19 cellular contexts compared by ENCODE assay signal in genomic region chr10:130220251-130221185, GRCh38.
A peak's percentile ranks its signal among the peaks of the same experiment; 100 is the strongest.
DNase-seq lines count a peak whose midpoint lies in the region; ATAC-seq and TF ChIP-seq lines count a peak whose summit lies in the region.
"Had no signal": no experiment of that assay in that cellular context is flagged by ENCODE, and none has a peak within 500 bp of the region (broad histone marks: within the 10 kb centered on the region; RNA-seq: fewer than 3 reads in every experiment).

No MANE protein-coding gene starts in this region.

- H3K27ac Mint-ChIP-seq in osteocyte (ENCODE audit: unreplicated experiment) (no peak overlapping the region), type B pancreatic cell (no peak overlapping the region)
- H3K27ac Mint-ChIP-seq: B cell; CD4-positive, alpha-beta T cell; IgD-negative memory B cell had no signal

- H3K36me3 Mint-ChIP-seq in osteocyte (ENCODE audit: unreplicated experiment), result peaks cover 2% of the 10 kb centered on the region
- no peaks in the 10 kb centered on the region for H3K36me3 Mint-ChIP-seq in type B pancreatic cell

- H3K4me3 Mint-ChIP-seq in osteocyte (ENCODE audit: unreplicated experiment) (no peak overlapping the region), type B pancreatic cell (no peak overlapping the region)
- H3K4me3 Mint-ChIP-seq: B cell; CD4-positive, alpha-beta T cell; IgD-negative memory B cell had no signal

- H3K27me3 Mint-ChIP-seq in osteocyte (ENCODE audit: unreplicated experiment), result no peaks in the 10 kb centered on the region
- H3K27me3 Mint-ChIP-seq in type B pancreatic cell, result no peaks in the 10 kb centered on the region
- H3K27me3 Mint-ChIP-seq: B cell; CD4-positive, alpha-beta T cell; IgD-negative memory B cell had no signal

- DNase-seq in activated effector memory CD4-positive, alpha-beta T cell treated with anti-CD3 and anti-CD28 coated beads, Interleukin-2, amount 50 U/mL, for 16 hours, result peak; percentile 53
- DNase-seq in activated effector memory CD4-positive, alpha-beta T cell treated with Interleukin-2 at 50 U/mL for 16 hours, result no peak
- DNase-seq in coronary artery (ENCODE audit: low spot score), result peak; percentile 55
- peak; percentile 77 for DNase-seq in osteocyte (ENCODE audit: extremely low spot score, unreplicated experiment)
- DNase-seq in type B pancreatic cell (ENCODE audit: extremely low spot score, unreplicated experiment), result peak; percentile 39
- no peak for DNase-seq in COR-L47 (lab: John Stamatoyannopoulos, UW)
- no peak for DNase-seq in amygdala (lab: John Stamatoyannopoulos, UW)
- DNase-seq: 8988T; CD4-positive, alpha-beta T cell; DMS 273 treated with DMSO at 0.1 percent for 48 hours; DMS79 treated with DMSO at 0.1 percent for 48 hours; NCI-H1105 treated with DMSO at 0.1 percent for 48 hours; NCI-H2081; NCI-H2171; NCI-H524 treated with DMSO at 0.1 percent for 48 hours had no signal

- H3K27ac ChIP-seq in coronary artery, result no peak overlapping the region
- H3K27ac ChIP-seq: Peyer's patch had no signal

- H3K4me1 Mint-ChIP-seq in osteocyte (ENCODE audit: unreplicated experiment), result no peaks in the 10 kb centered on the region
- H3K4me1 Mint-ChIP-seq in type B pancreatic cell (ENCODE audit: unreplicated experiment), result no peaks in the 10 kb centered on the region
- H3K4me1 Mint-ChIP-seq: B cell, IgD-negative memory B cell had no signal

- ATAC-seq in HG03571 (IDR thresholded peaks at IDR 0.05; ENCODE audit: unreplicated experiment), result no peak

- TF ChIP-seq CTCF in coronary artery (IDR thresholded peaks at IDR 0.05) (no peak), osteocyte (IDR thresholded peaks at IDR 0.05) (no peak), type B pancreatic cell (conservative IDR thresholded peaks at IDR 0.05) (no peak)

- H3K9me3 Mint-ChIP-seq in osteocyte (ENCODE audit: unreplicated experiment) (peaks cover 33% of the 10 kb centered on the region), type B pancreatic cell (no peaks in the 10 kb centered on the region)
- H3K9me3 Mint-ChIP-seq: CD4-positive, alpha-beta T cell had no signal

- H3K4me3 ChIP-seq in coronary artery, result no peak overlapping the region
- H3K4me3 ChIP-seq: Peyer's patch had no signal

Comparison
In these comparisons a context has a peak if more than half of its experiments do, and no peak if none do; other contexts are left out.
1. DNase-seq: peak in activated effector memory CD4-positive, alpha-beta T cell treated with anti-CD3 and anti-CD28 coated beads, Interleukin-2, amount 50 U/mL, for 16 hours (single experiment), coronary artery (single experiment), osteocyte (single experiment) and type B pancreatic cell (single experiment); none in activated effector memory CD4-positive, alpha-beta T cell treated with Interleukin-2 at 50 U/mL for 16 hours (single experiment), COR-L47 (single experiment) and amygdala (0 of 56).